1 cellular context compared by ENCODE assay signal in genomic region chr17:77770331-77771105, GRCh38.
A peak's percentile ranks its signal among the peaks of the same experiment; 100 is the strongest.
TF ChIP-seq lines count a peak whose summit lies in the region.

No MANE protein-coding gene starts in this region.

TF ChIP-seq in IMR-90, 13 proteins besides CTCF, POLR2A, EP300 and RAD21 (continued from another document):
- TF ChIP-seq FOS (IDR thresholded peaks at IDR 0.05; ENCODE audit: low read depth, low read length) = peak; percentile 29; the same call in 1 of the 2 replicates
- no peak for TF ChIP-seq USF2 (IDR thresholded peaks at IDR 0.05; ENCODE audit: low read depth, low read length)
- TF ChIP-seq ELK1 (IDR thresholded peaks at IDR 0.05; ENCODE audit: borderline replicate concordance, low read depth, low read length) = no peak
- no peak for TF ChIP-seq SMC3 (IDR thresholded peaks at IDR 0.05; ENCODE audit: low read depth, low read length)
- TF ChIP-seq CEBPB (IDR thresholded peaks at IDR 0.05; ENCODE audit: low read depth, low read length) = no peak
